8 cellular contexts compared by ENCODE assay signal in the genomic region with DNA sequence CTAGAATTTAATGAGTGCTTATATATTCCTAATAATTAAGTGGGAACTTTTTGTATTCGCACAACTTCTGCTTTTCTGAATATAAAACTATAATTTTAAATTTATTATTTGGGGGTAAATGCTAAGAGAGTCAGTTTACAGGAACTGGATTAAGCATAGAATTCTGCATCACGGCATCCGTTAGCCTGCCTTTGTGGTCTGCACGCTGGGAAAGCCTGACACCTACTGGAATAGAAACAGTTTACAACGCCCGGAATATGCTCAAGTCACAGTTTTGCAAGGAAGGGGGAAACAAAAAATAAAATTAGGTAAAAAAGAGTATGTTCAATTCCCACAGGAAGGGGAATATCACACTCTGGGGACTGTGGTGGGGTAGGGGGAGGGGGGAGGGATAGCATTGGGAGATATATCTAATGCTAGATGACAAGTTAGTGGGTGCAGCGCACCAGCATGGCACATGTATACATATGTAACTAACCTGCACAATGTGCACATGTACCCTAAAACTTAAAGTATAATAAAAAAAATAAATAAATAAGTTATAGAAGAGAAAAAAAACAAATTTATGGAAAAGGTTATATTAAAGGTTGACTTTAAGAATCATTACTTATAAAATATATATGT. TPM values are rescaled to one million over a fixed set of nuclear protein-coding genes. Genes with fewer than 3 reads are reported as not detected.
A peak's percentile ranks its signal among the peaks of the same experiment; 100 is the strongest.
DNase-seq lines count a peak whose midpoint lies in the region; ATAC-seq lines count a peak whose summit lies in the region.

No MANE protein-coding gene starts in this region.

- DNase-seq in DMS 273 treated with DMSO at 0.1 percent for 48 hours (lab: John Stamatoyannopoulos, UW) (peak; percentile 8), HK-2 (ENCODE audit: unreplicated experiment) (peak; percentile 50), NCI-H82 (lab: John Stamatoyannopoulos, UW) (peak; percentile 70), dermis blood vessel endothelial cell (peak; percentile 87), left kidney (ENCODE audit: low read depth, low spot score) (peak; percentile 82)
- peak; percentile 27 to 35 for DNase-seq in activated CD4-positive, alpha-beta T cell treated with anti-CD3 and anti-CD28 coated beads, Interleukin-2, amount 50 U/mL, for 4 hours
- peak; percentile 62 for DNase-seq in stimulated activated CD4-positive, alpha-beta T cell treated with anti-CD3 and anti-CD28 coated beads, Interleukin-4, amount 100 ng/mL, for 24 hours

- peak; percentile 80 for ATAC-seq in GM21526 (IDR thresholded peaks at IDR 0.05; ENCODE audit: low FRiP score, unreplicated experiment)

RNA-seq across cellular contexts. Expression of a gene that starts 7.3 kb away (rescaled TPM):
- total RNA-seq in dermis blood vessel endothelial cell = 2,743 and 3,766 TPM in 2 replicates

Comparison
In these comparisons a context has a peak if more than half of its experiments do, and no peak if none do; other contexts are left out.
1. Peak in every context shown above with its lines: DNase-seq and ATAC-seq.
2. DNase-seq: peak in every context shown above with its lines; median percentile 87 in dermis blood vessel endothelial cell; 82 in left kidney; 70 in NCI-H82; 62 in stimulated activated CD4-positive, alpha-beta T cell treated with anti-CD3 and anti-CD28 coated beads, Interleukin-4, amount 100 ng/mL, for 24 hours; 50 in HK-2; 31 in activated CD4-positive, alpha-beta T cell treated with anti-CD3 and anti-CD28 coated beads, Interleukin-2, amount 50 U/mL, for 4 hours; 8 in DMS 273 treated with DMSO at 0.1 percent for 48 hours.